In genomic region chr9:137062384-137062783, GRCh38 we compare ENCODE assay signal across 2 cellular contexts.
TF ChIP-seq lines count a peak whose summit lies in the region.

No MANE protein-coding gene starts in this region.

TF ChIP-seq in HCT116, 20 proteins besides CTCF, POLR2A, EP300 and RAD21:
- TF ChIP-seq CEBPB (IDR thresholded peaks at IDR 0.05; ENCODE audit: low read depth) = no peak
- no peak for TF ChIP-seq ZFX (IDR thresholded peaks at IDR 0.05)
- no peak for TF ChIP-seq YY1 (IDR thresholded peaks at IDR 0.05; ENCODE audit: extremely low read depth, insufficient replicate concordance, low read depth, low read length)
TF ChIP-seq in HCT116: peak in this region for 0.

TF ChIP-seq in endothelial cell of umbilical vein, 7 proteins besides CTCF, POLR2A, EP300 and RAD21:
- TF ChIP-seq MYC (IDR thresholded peaks at IDR 0.05; ENCODE audit: low read depth, low read length) (no peak), POLR2AphosphoS5 (IDR thresholded peaks at IDR 0.05; ENCODE audit: insufficient read depth, low read depth, low read length) (no peak), EZH2 (IDR thresholded peaks at IDR 0.05; ENCODE audit: borderline replicate concordance, low read depth, low read length, severe bottlenecking) (no peak), GATA2 (IDR thresholded peaks at IDR 0.05; ENCODE audit: insufficient read depth, insufficient read length, low read depth, low read length) (no peak), MAX (IDR thresholded peaks at IDR 0.05; ENCODE audit: insufficient read depth, insufficient read length) (no peak), FOS (IDR thresholded peaks at IDR 0.05; ENCODE audit: borderline replicate concordance, insufficient read depth, low read length) (no peak), JUN (IDR thresholded peaks at IDR 0.05; ENCODE audit: borderline replicate concordance, insufficient read depth, insufficient read length, low read depth) (no peak)
